17 cellular contexts compared by ENCODE assay signal in the genomic region with DNA sequence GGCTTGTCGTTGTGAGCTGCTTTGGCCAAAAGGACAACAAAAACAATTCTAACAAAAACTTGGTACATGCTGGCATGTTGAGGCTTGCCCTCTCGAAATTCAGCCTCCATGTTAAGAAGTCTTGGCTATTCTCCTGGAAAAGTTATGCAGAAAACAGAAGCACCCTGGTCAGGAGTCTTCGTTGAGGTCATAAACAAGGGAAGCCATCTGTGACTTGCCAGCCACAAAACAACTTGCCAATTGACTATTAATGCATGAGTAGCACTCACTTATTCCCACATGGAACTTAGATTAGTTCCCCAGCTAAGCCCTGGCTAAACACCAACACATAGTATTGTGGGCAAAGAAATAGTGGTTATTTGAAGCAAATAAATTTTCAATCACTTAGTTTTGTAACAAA.
A peak's percentile ranks its signal among the peaks of the same experiment; 100 is the strongest.
DNase-seq lines count a peak whose midpoint lies in the region; ATAC-seq and TF ChIP-seq lines count a peak whose summit lies in the region.
"Had no signal": no experiment of that assay in that cellular context is flagged by ENCODE, and none has a peak within 500 bp of the region (broad histone marks: within the 10 kb centered on the region; RNA-seq: fewer than 3 reads in every experiment).

No MANE protein-coding gene starts in this region.

- no peaks in the 10 kb centered on the region for H3K4me1 ChIP-seq in smooth muscle cell (ENCODE audit: low read depth)

- no peaks in the 10 kb centered on the region for H3K9me3 ChIP-seq in smooth muscle cell (replicated peaks; ENCODE audit: low read depth)

- in situ Hi-C loops in astrocyte of the cerebellum (cut with HindIII; ENCODE audit: low sequenced_read_pairs) = no loop called here

- no peaks in the 10 kb centered on the region for H4K20me1 ChIP-seq in smooth muscle cell (ENCODE audit: low read depth)

- no peaks in the 10 kb centered on the region for H3K27me3 ChIP-seq in smooth muscle cell (ENCODE audit: low read depth)

- H3K4me3 ChIP-seq in astrocyte of the cerebellum (ENCODE audit: low read depth, low read length) = no peak overlapping the region
- no peak overlapping the region for H3K4me3 ChIP-seq in smooth muscle cell
- H3K4me3 ChIP-seq: PC-9 had no signal

- H3F3A ChIP-seq in smooth muscle cell (ENCODE audit: low read depth) = no peaks in the 10 kb centered on the region

- H3K36me3 ChIP-seq in smooth muscle cell (ENCODE audit: low read depth) = no peaks in the 10 kb centered on the region

- 86% methylated on average over 3 of the region's 3 CpGs for WGBS in smooth muscle cell (ENCODE audit: low lambda C conversion rate)

- no peak overlapping the region for H3K4me2 ChIP-seq in smooth muscle cell
- H3K4me2 ChIP-seq: PC-9 had no signal

- H3K79me2 ChIP-seq in smooth muscle cell (ENCODE audit: low read depth) = no peaks in the 10 kb centered on the region

- no peak for TF ChIP-seq CTCF in astrocyte of the cerebellum (IDR thresholded peaks at IDR 0.05; ENCODE audit: low read depth, low read length, missing control alignments)
- TF ChIP-seq CTCF in smooth muscle cell (IDR thresholded peaks at IDR 0.05; ENCODE audit: borderline replicate concordance, insufficient read depth, poor library complexity, severe bottlenecking) = no peak

- peak overlapping the region; percentile 80 for H2AFZ ChIP-seq in smooth muscle cell (ENCODE audit: low read depth)
- H2AFZ ChIP-seq: PC-9 had no signal

- no peak overlapping the region for H3K27ac ChIP-seq in smooth muscle cell (ENCODE audit: low read depth)
- H3K27ac ChIP-seq: PC-9 had no signal

- peak; percentile 11 for DNase-seq in NCI-H2107 treated with DMSO at 0.1 percent for 48 hours (lab: John Stamatoyannopoulos, UW; ENCODE audit: unreplicated experiment)
- DNase-seq in NCI-H2107 (lab: John Stamatoyannopoulos, UW) = no peak
- DNase-seq in astrocyte of the cerebellum (ENCODE audit: low read depth) = peak; percentile 93
- peak; percentile 1 for DNase-seq in globus pallidus (ENCODE audit: low spot score)
- DNase-seq in smooth muscle cell (lab: John Stamatoyannopoulos, UW; ENCODE audit: unreplicated experiment) = no peak
- DNase-seq in NCI-H2029 treated with DMSO at 0.1 percent for 48 hours (lab: John Stamatoyannopoulos, UW) = no peak
- DNase-seq in GF-D8 (lab: John Stamatoyannopoulos, UW) = no peak
- DNase-seq: 8988T; activated CD4-positive, alpha-beta T cell treated with anti-CD3 and anti-CD28 coated beads for 1 hour; activated naive CD4-positive, alpha-beta T cell treated with anti-CD3 and anti-CD28 coated beads, Interleukin-2, amount 10 ng/mL, durations not matched to agents 7 days and 5 days; activated T-cell treated with anti-CD3 and anti-CD28 coated beads, Interleukin-2, amount 50 U/mL, for 48 hours; foreskin fibroblast; PC-9; posterior cingulate gyrus; SHP77 treated with DMSO at 0.1 percent for 48 hours; stimulated activated naive CD4-positive, alpha-beta T cell treated with Interleukin-2 at 50 U/mL for 16 hours had no signal

- no peak overlapping the region for H3K9ac ChIP-seq in smooth muscle cell (ENCODE audit: low read depth)

- no peak for ATAC-seq in GM18511 (IDR thresholded peaks at IDR 0.05; ENCODE audit: unreplicated experiment)

Comparison
In these comparisons a context has a peak if more than half of its experiments do, and no peak if none do; other contexts are left out.
1. DNase-seq: peak in NCI-H2107 treated with DMSO at 0.1 percent for 48 hours (single experiment), astrocyte of the cerebellum (single experiment) and globus pallidus (single experiment); none in NCI-H2107 (single experiment), smooth muscle cell (single experiment), NCI-H2029 treated with DMSO at 0.1 percent for 48 hours (single experiment) and GF-D8 (single experiment).